ENCODE assay signal across 12 cellular contexts in genomic region chr1:36183309-36183856, GRCh38. TPM values are rescaled to one million over a fixed set of nuclear protein-coding genes. Genes with fewer than 3 reads are reported as not detected.
DNase-seq lines count a peak whose midpoint lies in the region; ATAC-seq and TF ChIP-seq lines count a peak whose summit lies in the region.
"Had no signal": no experiment of that assay in that cellular context is flagged by ENCODE, and none has a peak within 500 bp of the region (broad histone marks: within the 10 kb centered on the region; RNA-seq: fewer than 3 reads in every experiment).

No MANE protein-coding gene starts in this region.

- H3K9me3 ChIP-seq in heart left ventricle = no peaks in the 10 kb centered on the region
- no peaks in the 10 kb centered on the region for H3K9me3 ChIP-seq in uterus

- no peak overlapping the region for H3K4me3 ChIP-seq in heart left ventricle
- H3K4me3 ChIP-seq in uterus = no peak overlapping the region

- no peak overlapping the region for H3K4me3 Mint-ChIP-seq in activated naive CD8-positive, alpha-beta T cell
- H3K4me3 Mint-ChIP-seq in immature natural killer cell = no peak overlapping the region

- peak overlapping the region in 7 of 12 donors; percentile 4 to 84 (median 22) for H3K27ac ChIP-seq in heart left ventricle
- peak overlapping the region; percentile 44 to 67 for H3K27ac ChIP-seq in uterus

- 48 to 64% (median 54%) methylated on average over 2 of the region's 2 CpGs for WGBS in heart left ventricle, 4 donors

- no peak for TF ChIP-seq CTCF in heart left ventricle (IDR thresholded peaks at IDR 0.05)
- no peak for TF ChIP-seq CTCF in uterus (IDR thresholded peaks at IDR 0.05)

- no peaks in the 10 kb centered on the region for H3K27me3 Mint-ChIP-seq in activated naive CD8-positive, alpha-beta T cell
- H3K27me3 Mint-ChIP-seq in immature natural killer cell (ENCODE audit: low read depth in 3 of 3) = peaks cover 0 to 2% (median 0%) of the 10 kb centered on the region in 3 donors

- H3K36me3 ChIP-seq in heart left ventricle = peaks cover 3 to 40% (median 35%) of the 10 kb centered on the region in 9 donors
- H3K36me3 ChIP-seq in uterus = no peaks in the 10 kb centered on the region

- H3K4me1 ChIP-seq in heart left ventricle (peaks cover 0 to 23% (median 11%) of the 10 kb centered on the region in 12 donors), uterus (peaks cover 0 to 3% of the 10 kb centered on the region in 2 donors)

- peaks cover 11% of the 10 kb centered on the region for H3K4me1 Mint-ChIP-seq in activated naive CD8-positive, alpha-beta T cell (ENCODE audit: low read depth)
- H3K4me1 Mint-ChIP-seq in immature natural killer cell = peaks cover 5 to 6% of the 10 kb centered on the region in 2 donors

- peak overlapping the region; percentile 56 for H3K27ac Mint-ChIP-seq in activated naive CD8-positive, alpha-beta T cell
- H3K27ac Mint-ChIP-seq in immature natural killer cell = peak overlapping the region; percentile 31 to 84 (median 72)

- DNase-seq in heart left ventricle = no peak
- no peak for DNase-seq in cardiac septum (ENCODE audit: low spot score)
- DNase-seq in immature natural killer cell = no peak
- DNase-seq in uterus = peak in 1 of 2 donors; percentile 59
- DNase-seq in DMS53 (lab: John Stamatoyannopoulos, UW) = no peak
- no peak for DNase-seq in stimulated activated CD8-positive, alpha-beta memory T cell treated with anti-CD3 and anti-CD28 coated beads, Interleukin-4, amount 100 ng/mL, for 48 hours
- DNase-seq: activated T-cell treated with anti-CD3 and anti-CD28 coated beads, Interleukin-2, amount 50 U/mL, for 48 hours; NCI-H2171 treated with DMSO at 0.1 percent for 48 hours had no signal

- no peaks in the 10 kb centered on the region for H3K9me3 Mint-ChIP-seq in activated naive CD8-positive, alpha-beta T cell (ENCODE audit: low read depth)
- H3K9me3 Mint-ChIP-seq in immature natural killer cell = no peaks in the 10 kb centered on the region

- TF ChIP-seq POLR2A in heart left ventricle (IDR thresholded peaks at IDR 0.05) (no peak), uterus (IDR thresholded peaks at IDR 0.05) (no peak)

- no peak for ATAC-seq in heart left ventricle
- no peak for ATAC-seq in GM19324 (IDR thresholded peaks at IDR 0.05; ENCODE audit: low FRiP score, unreplicated experiment)
- ATAC-seq: HCT116 had no signal

- no peaks in the 10 kb centered on the region for H3K27me3 ChIP-seq in heart left ventricle
- H3K27me3 ChIP-seq in uterus = no peaks in the 10 kb centered on the region

- peaks cover 3% of the 10 kb centered on the region for H3K36me3 Mint-ChIP-seq in activated naive CD8-positive, alpha-beta T cell
- H3K36me3 Mint-ChIP-seq in immature natural killer cell = peaks cover 5 to 19% (median 10%) of the 10 kb centered on the region in 3 donors

- intact Hi-C loops in heart left ventricle (cut with DNase I) = loop anchor here in 3 of 10 donors (10.0 kb wide), 2 partner anchors 79 to 101 kb away; no protein-coding TSS in a partner anchor
- intact Hi-C loops in cardiac septum (cut with DNase I) = no loop called here
- intact Hi-C loops in uterus (cut with DNase I; ENCODE audit: low total_unique reads) = loop anchor here (10.0 kb wide), 1 partner anchor 89 kb away; no protein-coding TSS in a partner anchor

RNA-seq across cellular contexts. Expression of gene MAP7D1, which starts 27.4 kb away (rescaled TPM):
- total RNA-seq in heart left ventricle = 100 to 1,000 TPM; 249 to 706 (median 328) TPM
- polyA plus RNA-seq in heart left ventricle = 100 to 1,000 TPM; 236 to 331 TPM
- total RNA-seq in cardiac septum = 262 TPM
- 10 to 100 TPM; 12.4 to 41.9 (median 17.9) TPM for polyA plus RNA-seq in immature natural killer cell
- 100 to 1,000 TPM in 1 of 4 donors, 10 to 100 TPM in 3; 53.5 to 115 (median 77.3) TPM for total RNA-seq in uterus

RNA-seq across cellular contexts. Expression of gene TRAPPC3, which starts 34.1 kb away (rescaled TPM):
- total RNA-seq in heart left ventricle (10 to 100 TPM; 45.3 to 77.2 (median 52.9) TPM), cardiac septum (47.9 TPM), uterus (10 to 100 TPM; 10.6 to 70.6 (median 38.1) TPM)
- polyA plus RNA-seq in heart left ventricle (10 to 100 TPM; 40.8 to 89.6 TPM), immature natural killer cell (100 to 1,000 TPM; 113 to 219 (median 129) TPM)

RNA-seq across cellular contexts. Expression of gene THRAP3, which starts 40.9 kb away (rescaled TPM):
- total RNA-seq in heart left ventricle (100 to 1,000 TPM in 4 of 9 donors, 10 to 100 TPM in 5; 68.6 to 106 (median 92.8) TPM), cardiac septum (86.5 TPM), uterus (10 to 100 TPM; 21.3 to 99.1 (median 67.5) TPM)
- polyA plus RNA-seq in heart left ventricle (10 to 100 TPM; 27.9 to 36.5 TPM), immature natural killer cell (100 to 1,000 TPM in 1 of 3 donors, 10 to 100 TPM in 2; 61.6 to 103 (median 70.7) TPM)

RNA-seq across cellular contexts. Expression of gene COL8A2, which starts 58.4 kb away (rescaled TPM):
- total RNA-seq in heart left ventricle (1 to 10 TPM in 5 of 9 donors, under 1 TPM in 4; 0.33 to 2.6 (median 1.1) TPM), cardiac septum (1.7 TPM), uterus (10 to 100 TPM in 1 of 4 donors, 1 to 10 TPM in 3; 1.2 to 16.6 (median 5.8) TPM)
- polyA plus RNA-seq in heart left ventricle (under 1 TPM; 0.34 to 0.53 TPM), immature natural killer cell (under 1 TPM in 1 of 3 donors, not detected in 2; 0.12 TPM)
- total RNA-seq: T-helper 1 cell treated with Interleukin-12 subunit alpha and Interleukin-12 subunit beta and Interleukin-4 antibody, amounts not matched to agents 30 ng/mL and 1 ng/mL, for 36 hours had no signal
